In genomic region chr19:36392916-36393673, GRCh38 we compare ENCODE assay signal across 15 cellular contexts.
"Had no signal": no experiment of that assay in that cellular context is flagged by ENCODE, and none has a peak within 500 bp of the region (broad histone marks: within the 10 kb centered on the region; RNA-seq: fewer than 3 reads in every experiment).

No MANE protein-coding gene starts in this region.

- H3K4me1 ChIP-seq: heart left ventricle, left lung, right atrium auricular region, suprapubic skin had no signal

- ATAC-seq: heart left ventricle, left lung had no signal

- H3K27me3 ChIP-seq: heart left ventricle, left lung, right atrium auricular region, suprapubic skin had no signal

- DNase-seq: activated CD4-positive, alpha-beta T cell treated with anti-CD3 and anti-CD28 coated beads, Interleukin-2, amount 50 U/mL, for 48 hours; activated CD4-positive, CD25-positive, alpha-beta regulatory T cell treated with anti-CD3 and anti-CD28 coated beads, Interleukin-2, amount 50 U/mL, for 72 hours; activated gamma-delta T cell treated with Interleukin-2 at 50 U/mL for 16 hours; activated naive CD8-positive, alpha-beta T cell treated with anti-CD3 and anti-CD28 coated beads for 36 hours; activated T-cell treated with anti-CD3 and anti-CD28 coated beads, Interleukin-2, amount 50 U/mL, for 48 hours; foreskin melanocyte; heart left ventricle; left lung; posterior cingulate gyrus; stimulated activated naive CD4-positive, alpha-beta T cell had no signal

- FAIRE-seq: astrocyte, endothelial cell of umbilical vein, keratinocyte had no signal

- H3K27ac ChIP-seq: heart left ventricle, left lung, right atrium auricular region, suprapubic skin had no signal

- H3K4me3 ChIP-seq: heart left ventricle, left lung, right atrium auricular region, suprapubic skin had no signal
